Comparison of ENCODE assay signal across 20 cellular contexts in the genomic region with DNA sequence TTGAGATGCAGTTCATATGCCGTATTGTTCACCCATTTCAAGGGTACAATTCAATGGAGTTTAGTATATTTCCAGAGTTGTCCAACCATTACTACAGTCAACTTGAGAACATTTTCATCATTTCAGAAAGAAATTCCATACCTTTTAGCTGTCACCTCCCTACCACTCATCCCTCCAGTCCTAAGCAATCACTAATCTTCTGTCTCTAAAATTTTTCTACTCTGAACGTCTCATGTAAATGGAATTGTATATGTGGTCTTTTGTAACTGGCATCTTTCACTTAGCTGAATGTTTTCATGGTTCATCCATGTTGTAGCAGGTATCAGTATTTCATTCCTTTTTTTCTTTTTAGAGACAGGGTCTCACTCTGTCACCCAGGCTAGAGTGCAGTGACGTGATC. TPM values are rescaled to one million over a fixed set of nuclear protein-coding genes. Genes with fewer than 3 reads are reported as not detected.
A peak's percentile ranks its signal among the peaks of the same experiment; 100 is the strongest.
DNase-seq lines count a peak whose midpoint lies in the region; ATAC-seq, FAIRE-seq and TF ChIP-seq lines count a peak whose summit lies in the region.
"Had no signal": no experiment of that assay in that cellular context is flagged by ENCODE, and none has a peak within 500 bp of the region (broad histone marks: within the 10 kb centered on the region; RNA-seq: fewer than 3 reads in every experiment).

No MANE protein-coding gene starts in this region.

- peaks cover 0 to 91% (median 19%) of the 10 kb centered on the region in 11 experiments; a peak in 15 of 22 replicates for H4K20me1 ChIP-seq in BLaER1 treated with 17β-estradiol and CSF1 and Interleukin-3, amounts not matched to agents 10 nM and 100 nM

- H3K9ac ChIP-seq in BLaER1 treated with 17β-estradiol and CSF1 and Interleukin-3, amounts not matched to agents 10 nM and 100 nM, result no peak overlapping the region
- H3K9ac ChIP-seq: BLaER1 had no signal

- ATAC-seq in GM21529 (IDR thresholded peaks at IDR 0.05; ENCODE audit: unreplicated experiment), result no peak
- ATAC-seq: right cardiac atrium had no signal

- DNase-seq in EH (ENCODE audit: low read depth), result peak; percentile 73
- DNase-seq in RCC 7860 (ENCODE audit: low spot score), result peak; percentile 17
- peak; percentile 29 to 56 for DNase-seq in foreskin fibroblast
- DNase-seq in A172 (ENCODE audit: low spot score), result no peak
- DNase-seq in coronary artery (ENCODE audit: low spot score), result no peak
- DNase-seq in SK-N-DZ (ENCODE audit: low spot score), result no peak
- DNase-seq: activated CD4-positive, alpha-beta T cell treated with anti-CD3 and anti-CD28 coated beads for 1 hour; anterior cingulate cortex; erythroblast; glutamatergic neuron; mesendoderm; NCI-H2081 treated with DMSO at 0.1 percent for 48 hours; NCI-H526 treated with DMSO at 0.1 percent for 48 hours; right cardiac atrium; tibial artery had no signal

- H3K4me3 ChIP-seq in BLaER1 treated with 17β-estradiol and CSF1 and Interleukin-3, amounts not matched to agents 10 nM and 100 nM, result no peak overlapping the region
- H3K4me3 ChIP-seq in foreskin fibroblast (ENCODE audit: low read depth in 1 of 2, low read length in 2 of 2) (no peak overlapping the region), coronary artery (no peak overlapping the region)
- H3K4me3 ChIP-seq: BLaER1, Peyer's patch, tibial artery had no signal

- no peaks in the 10 kb centered on the region for H3K27me3 ChIP-seq in BLaER1 treated with 17β-estradiol and CSF1 and Interleukin-3, amounts not matched to agents 10 nM and 100 nM
- H3K27me3 ChIP-seq: BLaER1, Peyer's patch, tibial artery had no signal

- peaks cover 42 to 80% (median 55%) of the 10 kb centered on the region in 11 experiments for H3K36me3 ChIP-seq in BLaER1 treated with 17β-estradiol and CSF1 and Interleukin-3, amounts not matched to agents 10 nM and 100 nM
- H3K36me3 ChIP-seq: Peyer's patch had no signal

- H3K9me3 ChIP-seq in BLaER1 treated with 17β-estradiol and CSF1 and Interleukin-3, amounts not matched to agents 10 nM and 100 nM (replicated peaks in 1 of 11), result peaks cover 0 to 28% (median 17%) of the 10 kb centered on the region in 11 experiments; a peak in 18 of 22 replicates
- H3K9me3 ChIP-seq: Peyer's patch, tibial artery had no signal

- H3K4me1 ChIP-seq in BLaER1 treated with 17β-estradiol and CSF1 and Interleukin-3, amounts not matched to agents 10 nM and 100 nM, result peaks cover 40 to 72% (median 52%) of the 10 kb centered on the region in 10 experiments

- H3K27ac ChIP-seq in BLaER1 treated with 17β-estradiol and CSF1 and Interleukin-3, amounts not matched to agents 10 nM and 100 nM, result peak overlapping the region in 4 of 11 experiments; percentile 6 to 53 (median 26); a peak in 2 of 22 replicates
- H3K27ac ChIP-seq in coronary artery, result no peak overlapping the region
- H3K27ac ChIP-seq: BLaER1, tibial artery had no signal

- peak overlapping the region in 6 of 11 experiments; percentile 23 to 62 (median 52); a peak in 12 of 22 replicates for H3K4me2 ChIP-seq in BLaER1 treated with 17β-estradiol and CSF1 and Interleukin-3, amounts not matched to agents 10 nM and 100 nM
- H3K4me2 ChIP-seq: BLaER1 had no signal

- FAIRE-seq in RCC 7860 (lab: Jason Lieb, UNC), result no peak
- FAIRE-seq: colon had no signal

- TF ChIP-seq CTCF in foreskin fibroblast (IDR thresholded peaks at IDR 0.05; ENCODE audit: low read depth, low read length), result no peak
- no peak for TF ChIP-seq CTCF in coronary artery (IDR thresholded peaks at IDR 0.05)

RNA-seq across cellular contexts. Expression of a gene that starts 51.1 kb away (rescaled TPM):
- 8.5 and 13.9 TPM in 2 replicates for total RNA-seq in A172 (2014; rRNA removed; shearing (Covaris generic))
- polyA plus RNA-seq in SK-N-DZ (2014; cell fraction: cytosol; rRNA removed), result 24.8 and 27.4 TPM in 2 replicates
- polyA plus RNA-seq in SK-N-DZ (2014; cell fraction: nucleus; rRNA removed), result 18.6 and 22.5 TPM in 2 replicates

RNA-seq across cellular contexts. Expression of a gene that starts 59.9 kb away (rescaled TPM):
- 97.4 and 100 TPM in 2 replicates for total RNA-seq in A172 (2014; rRNA removed; shearing (Covaris generic))
- polyA plus RNA-seq in SK-N-DZ (2014; cell fraction: cytosol; rRNA removed), result 34.5 and 40.9 TPM in 2 replicates
- polyA plus RNA-seq in SK-N-DZ (2014; cell fraction: nucleus; rRNA removed), result 15.7 and 20.0 TPM in 2 replicates

Comparison
In these comparisons a context has a peak if more than half of its experiments do, and no peak if none do; other contexts are left out.
1. DNase-seq: peak in EH (single experiment), RCC 7860 (single experiment) and foreskin fibroblast (2 of 2); none in A172 (single experiment), coronary artery (single experiment) and SK-N-DZ (single experiment).